In genomic region chr13:41065098-41065497, GRCh38 we compare ENCODE assay signal across 14 cellular contexts. TPM values are rescaled to one million over a fixed set of nuclear protein-coding genes. Genes with fewer than 3 reads are reported as not detected.
DNase-seq lines count a peak whose midpoint lies in the region; ATAC-seq, FAIRE-seq and TF ChIP-seq lines count a peak whose summit lies in the region.
"Had no signal": no experiment of that assay in that cellular context is flagged by ENCODE, and none has a peak within 500 bp of the region (broad histone marks: within the 10 kb centered on the region; RNA-seq: fewer than 3 reads in every experiment).

No MANE protein-coding gene starts in this region.

- peaks cover 24% of the 10 kb centered on the region for H3K4me1 Mint-ChIP-seq in astrocyte (ENCODE audit: low read depth, unreplicated experiment)

- H3K27me3 Mint-ChIP-seq in astrocyte (ENCODE audit: low read depth, unreplicated experiment), result no peaks in the 10 kb centered on the region
- H3K27me3 Mint-ChIP-seq: activated naive CD4-positive, alpha-beta T cell treated with anti-CD3 and anti-CD28 coated beads, Interleukin-2, amount 50 U/mL, for 24 hours had no signal

- H3K9me3 ChIP-seq in HAP-1 (no peaks in the 10 kb centered on the region), astrocyte (ENCODE audit: insufficient read depth, low read depth, low read length) (no peaks in the 10 kb centered on the region), subcutaneous abdominal adipose tissue (ENCODE audit: control insufficient read depth in 5 of 5, low read length in 5 of 5) (no peaks in the 10 kb centered on the region)
- H3K9me3 ChIP-seq: left lung, upper lobe of left lung had no signal

- TF ChIP-seq CTCF in astrocyte (IDR thresholded peaks at IDR 0.05; ENCODE audit: insufficient read depth, low read depth, low read length), result no peak

- H4K20me1 ChIP-seq in astrocyte (ENCODE audit: insufficient read depth, low read length), result no peaks in the 10 kb centered on the region

- H3K36me3 ChIP-seq in HAP-1 (replicated peaks) (0 out of 2 replicates have a peak, but pooled peaks cover 3% of the 10 kb centered on the region), astrocyte (ENCODE audit: insufficient read depth, low read length) (peaks cover 32% of the 10 kb centered on the region), subcutaneous abdominal adipose tissue (ENCODE audit: control insufficient read depth in 5 of 5, insufficient read depth in 5 of 5, low read length in 5 of 5) (peaks cover 27 to 39% (median 30%) of the 10 kb centered on the region in 5 donors)

- no peak overlapping the region for H3K27ac Mint-ChIP-seq in astrocyte (ENCODE audit: unreplicated experiment)
- H3K27ac Mint-ChIP-seq: activated naive CD4-positive, alpha-beta T cell treated with anti-CD3 and anti-CD28 coated beads, Interleukin-2, amount 50 U/mL, for 24 hours had no signal

- no peak overlapping the region for H2AFZ ChIP-seq in astrocyte (ENCODE audit: low read depth, low read length)

- H3K79me2 ChIP-seq in astrocyte (ENCODE audit: insufficient read depth, low read length), result peaks cover 25% of the 10 kb centered on the region

- H3K9me3 Mint-ChIP-seq in astrocyte (ENCODE audit: unreplicated experiment), result no peaks in the 10 kb centered on the region
- H3K9me3 Mint-ChIP-seq: activated naive CD4-positive, alpha-beta T cell treated with anti-CD3 and anti-CD28 coated beads, Interleukin-2, amount 50 U/mL, for 24 hours had no signal

- H3K9ac ChIP-seq in astrocyte (ENCODE audit: low read length) (peak overlapping the region; percentile 42), subcutaneous abdominal adipose tissue (ENCODE audit: low read length in 5 of 5) (peak overlapping the region in 1 of 5 donors; percentile 47)

- no peaks in the 10 kb centered on the region for H3K27me3 ChIP-seq in HAP-1 (ENCODE audit: low read depth)
- H3K27me3 ChIP-seq in astrocyte (ENCODE audit: insufficient read depth, low read length), result no peaks in the 10 kb centered on the region
- H3K27me3 ChIP-seq in subcutaneous abdominal adipose tissue (ENCODE audit: control insufficient read depth in 5 of 5, insufficient read depth in 4 of 5, low read length in 5 of 5), result no peaks in the 10 kb centered on the region
- H3K27me3 ChIP-seq: left lung, upper lobe of left lung had no signal

- peak overlapping the region; percentile 67 for H3K27ac ChIP-seq in astrocyte (ENCODE audit: low read depth, low read length)
- H3K27ac ChIP-seq in subcutaneous abdominal adipose tissue (ENCODE audit: low read depth, low read length), result peak overlapping the region; percentile 99

- in situ Hi-C loops in HAP-1 (cut with MboI; ENCODE audit: low sequenced_read_pairs), result loop anchor here (10.0 kb wide), 1 partner anchor 250 kb away; the partner anchor contains the start of gene NAA16

- H3K4me3 ChIP-seq in HAP-1, result no peak overlapping the region
- no peak overlapping the region for H3K4me3 ChIP-seq in astrocyte (ENCODE audit: insufficient read depth, low read depth, low read length)
- no peak overlapping the region for H3K4me3 ChIP-seq in subcutaneous abdominal adipose tissue (ENCODE audit: low read depth in 1 of 5, low read length in 5 of 5)
- H3K4me3 ChIP-seq: left lung, upper lobe of left lung had no signal

- peak overlapping the region; percentile 50 for H3K4me3 Mint-ChIP-seq in astrocyte (ENCODE audit: unreplicated experiment)
- H3K4me3 Mint-ChIP-seq: activated naive CD4-positive, alpha-beta T cell treated with anti-CD3 and anti-CD28 coated beads, Interleukin-2, amount 50 U/mL, for 24 hours had no signal

- H3K4me1 ChIP-seq in HAP-1 (peaks cover 33% of the 10 kb centered on the region), astrocyte (ENCODE audit: insufficient read depth, low read length) (peaks cover 26% of the 10 kb centered on the region), subcutaneous abdominal adipose tissue (ENCODE audit: control insufficient read depth in 5 of 5, insufficient read depth in 5 of 5, low read length in 5 of 5) (peaks cover 0 to 38% (median 35%) of the 10 kb centered on the region in 5 donors)

- DNase-seq in HAP-1 (ENCODE audit: low spot score in 2 of 2) (peak; percentile 51 to 93), astrocyte (ENCODE audit: low read depth) (peak; percentile 72), hepatic stellate cell (ENCODE audit: low spot score) (peak; percentile 43), left lobe of liver (ENCODE audit: low spot score) (no peak), GOT3 (lab: John Stamatoyannopoulos, UW) (no peak), C1 segment of cervical spinal cord (lab: John Stamatoyannopoulos, UW) (no peak)
- DNase-seq: activated CD4-positive, alpha-beta T cell treated with anti-CD3 and anti-CD28 coated beads, Interleukin-2, amount 50 U/mL, for 48 hours; left lung; NCI-H1092 treated with DMSO at 0.1 percent for 48 hours; NCI-H526 treated with DMSO at 0.1 percent for 48 hours; upper lobe of left lung had no signal

- peak overlapping the region; percentile 67 for H3K4me2 ChIP-seq in astrocyte (ENCODE audit: low read length)

- no peak for FAIRE-seq in astrocyte (lab: Jason Lieb, UNC)

- no peak for ATAC-seq in left lobe of liver
- ATAC-seq in GM19035 (IDR thresholded peaks at IDR 0.05; ENCODE audit: unreplicated experiment), result no peak
- ATAC-seq: left lung had no signal

- no peaks in the 10 kb centered on the region for H3K36me3 Mint-ChIP-seq in astrocyte (ENCODE audit: low read depth, unreplicated experiment)

RNA-seq across cellular contexts. Expression of gene WBP4, which starts 3.8 kb away (rescaled TPM):
- total RNA-seq in astrocyte, result 10.4 and 10.6 TPM in 2 replicates
- 3.9 TPM for total RNA-seq in left lobe of liver

RNA-seq across cellular contexts. Expression of gene ELF1, which starts 46.0 kb away (rescaled TPM):
- total RNA-seq in astrocyte (69.1 and 75.1 TPM in 2 replicates), left lobe of liver (22.2 TPM)

Comparison
In these comparisons a context has a peak if more than half of its experiments do, and no peak if none do; other contexts are left out.
1. DNase-seq: peak in HAP-1 (2 of 2), astrocyte (single experiment) and hepatic stellate cell (single experiment); none in left lobe of liver (single experiment), GOT3 (single experiment) and C1 segment of cervical spinal cord (0 of 14).